ENCODE assay signal across 8 cellular contexts in the genomic region with DNA sequence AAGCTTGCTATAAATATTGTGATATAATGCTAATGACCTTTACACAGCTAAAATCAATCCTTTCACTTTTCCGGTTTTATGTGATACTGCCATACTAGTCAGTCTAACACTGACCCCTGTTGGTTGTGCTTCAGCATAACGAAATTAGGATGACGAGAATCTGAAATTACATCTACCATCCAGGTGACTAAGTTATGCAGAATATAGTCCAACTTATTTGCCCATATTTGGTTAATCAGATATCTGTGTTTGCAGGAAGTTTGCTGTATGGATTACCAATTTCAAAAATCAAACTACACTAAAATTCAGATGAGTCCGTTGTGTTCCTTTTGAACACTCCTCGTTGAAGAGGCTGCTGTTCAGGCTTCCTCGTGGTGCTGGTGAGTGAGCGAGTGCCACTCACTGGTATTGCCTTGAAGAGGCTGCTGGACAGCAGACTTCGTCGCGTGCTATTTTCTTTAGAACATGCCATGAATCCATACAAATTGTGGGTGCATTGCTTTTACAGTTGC. TPM values are rescaled to one million over a fixed set of nuclear protein-coding genes. Genes with fewer than 3 reads are reported as not detected.
A peak's percentile ranks its signal among the peaks of the same experiment; 100 is the strongest.
DNase-seq lines count a peak whose midpoint lies in the region; ATAC-seq and TF ChIP-seq lines count a peak whose summit lies in the region.

No MANE protein-coding gene starts in this region.

- peak; percentile 76 for ATAC-seq in GM18498 (IDR thresholded peaks at IDR 0.05; ENCODE audit: unreplicated experiment)
- peak; percentile 74 for ATAC-seq in HG03103 (IDR thresholded peaks at IDR 0.05; ENCODE audit: low read depth, unreplicated experiment)
- peak; percentile 93 for ATAC-seq in left colon
- peak in 1 of 2 donors; percentile 71 for ATAC-seq in upper lobe of left lung (ENCODE audit: low FRiP score in 2 of 2)

- TF ChIP-seq POLR2A in upper lobe of left lung (IDR thresholded peaks at IDR 0.05): no peak

- H3K9me3 ChIP-seq in upper lobe of left lung: no peaks in the 10 kb centered on the region

- intact Hi-C loops in left colon (cut with DNase I, micrococcal nuclease): loop anchor here in 1 of 2 donors (10.0 kb wide), 1 partner anchor 121 kb away; no protein-coding TSS in a partner anchor

- peak; percentile 66 for DNase-seq in CD1c-positive myeloid dendritic cell (ENCODE audit: extremely low spot score)
- DNase-seq in NCI-H524 treated with DMSO at 0.1 percent for 48 hours (lab: John Stamatoyannopoulos, UW): peak; percentile 20
- peak; percentile 53 to 65 for DNase-seq in T47D (ENCODE audit: low read depth in 1 of 2, low spot score in 1 of 2)
- DNase-seq in left colon: no peak
- no peak for DNase-seq in upper lobe of left lung
- DNase-seq in T1000 (lab: John Stamatoyannopoulos, UW): no peak

- H3K4me3 ChIP-seq in upper lobe of left lung: no peak overlapping the region

- peak; percentile 57 to 86 (median 71) for TF ChIP-seq CTCF in upper lobe of left lung (IDR thresholded peaks at IDR 0.05)

- in situ Hi-C loops in T47D (cut with HindIII; ENCODE audit: low pct_unique_long_range_greater_than_20kb, low sequenced_read_pairs): no loop called here

- WGBS in upper lobe of left lung, 2 donors: 63 to 68% methylated on average over 10 of the region's 10 CpGs

- no peaks in the 10 kb centered on the region for H3K27me3 ChIP-seq in upper lobe of left lung

- peaks cover 0 to 5% (median 2%) of the 10 kb centered on the region in 4 donors for H3K4me1 ChIP-seq in upper lobe of left lung

- no peak overlapping the region for H3K27ac ChIP-seq in upper lobe of left lung

- H3K36me3 ChIP-seq in upper lobe of left lung: peaks cover 14 to 71% (median 42%) of the 10 kb centered on the region in 4 donors

- no peak for TF ChIP-seq EP300 in upper lobe of left lung (IDR thresholded peaks at IDR 0.05)

RNA-seq across cellular contexts. Expression of a gene that starts 32.5 kb away (rescaled TPM):
- 10 to 100 TPM; 16.5 to 18.5 TPM for total RNA-seq in left colon
- total RNA-seq in upper lobe of left lung: 10 to 100 TPM; 19.7 to 44.0 (median 27.3) TPM

Comparison
In these comparisons a context has a peak if more than half of its experiments do, and no peak if none do; other contexts are left out.
1. DNase-seq: peak in CD1c-positive myeloid dendritic cell (single experiment), NCI-H524 treated with DMSO at 0.1 percent for 48 hours (single experiment) and T47D (2 of 2); none in left colon (0 of 2), upper lobe of left lung (0 of 2) and T1000 (single experiment).